17 cellular contexts compared by ENCODE assay signal in the genomic region with DNA sequence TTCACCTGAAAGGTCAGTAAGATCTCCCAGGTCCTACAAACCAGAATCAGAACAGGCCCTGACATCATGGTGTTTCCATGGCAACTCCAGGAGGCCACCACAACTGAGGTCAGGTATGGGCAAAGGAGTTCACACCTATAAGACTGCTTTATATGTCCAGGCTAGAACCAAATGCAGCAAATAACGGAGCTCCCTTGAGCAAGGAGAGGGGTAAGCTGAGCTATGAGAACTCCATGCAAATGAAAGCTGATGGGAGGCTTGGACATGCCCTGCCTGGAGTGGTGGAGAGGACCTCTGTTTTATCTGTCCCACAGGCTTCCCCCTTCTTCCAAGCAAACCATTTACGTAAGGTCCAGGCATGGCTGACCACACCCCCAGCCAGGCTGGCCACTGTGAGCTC.
A peak's percentile ranks its signal among the peaks of the same experiment; 100 is the strongest.
DNase-seq lines count a peak whose midpoint lies in the region; FAIRE-seq and TF ChIP-seq lines count a peak whose summit lies in the region.
"Had no signal": no experiment of that assay in that cellular context is flagged by ENCODE, and none has a peak within 500 bp of the region (broad histone marks: within the 10 kb centered on the region; RNA-seq: fewer than 3 reads in every experiment).

No MANE protein-coding gene starts in this region.

- TF ChIP-seq POLR2A in prostate gland (IDR thresholded peaks at IDR 0.05), result no peak
- no peak for TF ChIP-seq POLR2A in breast epithelium (IDR thresholded peaks at IDR 0.05)

- H3K9me3 ChIP-seq in prostate gland, result no peaks in the 10 kb centered on the region
- H3K9me3 ChIP-seq in breast epithelium, result no peaks in the 10 kb centered on the region
- H3K9me3 ChIP-seq: BLaER1, Caco-2 had no signal

- no peak for DNase-seq in bronchial epithelial cell (ENCODE audit: low read depth)
- DNase-seq in prostate gland (ENCODE audit: low spot score), result no peak
- DNase-seq in NCI-H146 treated with DMSO at 0.1 percent for 48 hours (lab: John Stamatoyannopoulos, UW; ENCODE audit: unreplicated experiment), result no peak
- DNase-seq in stimulated activated CD4-positive, alpha-beta T cell treated with anti-CD3 and anti-CD28 coated beads, Interleukin-4, amount 100 ng/mL, for 1 hour, result no peak
- DNase-seq in breast epithelium (ENCODE audit: low spot score in 2 of 2), result no peak
- DNase-seq: 8988T; Caco-2; CD8-positive, alpha-beta memory T cell; GF-D8; GOT3; H7; HFFc6 had no signal

- H3K4me1 ChIP-seq in prostate gland (replicated peaks) (no peaks in the 10 kb centered on the region), breast epithelium (no peaks in the 10 kb centered on the region)
- H3K4me1 ChIP-seq: Caco-2 had no signal

- FAIRE-seq in bronchial epithelial cell (lab: Jason Lieb, UNC), result peak; percentile 32
- FAIRE-seq: D721Med had no signal

- WGBS in prostate gland, result 53% methylated on average over 2 of the region's 2 CpGs

- H3K36me3 ChIP-seq in bronchial epithelial cell (ENCODE audit: control insufficient read depth, insufficient read depth, low read length), result no peaks in the 10 kb centered on the region
- H3K36me3 ChIP-seq in prostate gland, result no peaks in the 10 kb centered on the region
- no peaks in the 10 kb centered on the region for H3K36me3 ChIP-seq in breast epithelium
- H3K36me3 ChIP-seq: BLaER1 had no signal

- H3K4me3 ChIP-seq in bronchial epithelial cell (ENCODE audit: low read depth, low read length), result no peak overlapping the region
- H3K4me3 ChIP-seq in prostate gland, result no peak overlapping the region
- H3K4me3 ChIP-seq in breast epithelium, result no peak overlapping the region
- H3K4me3 ChIP-seq: BLaER1 had no signal

- TF ChIP-seq CTCF in C4-2B (conservative IDR thresholded peaks at IDR 0.05) (no peak), VCaP (conservative IDR thresholded peaks at IDR 0.05) (no peak), bronchial epithelial cell (IDR thresholded peaks at IDR 0.05; ENCODE audit: insufficient read depth, low read length, severe bottlenecking) (no peak), prostate gland (IDR thresholded peaks at IDR 0.05) (no peak), breast epithelium (IDR thresholded peaks at IDR 0.05) (no peak)

- intact Hi-C loops in prostate gland (cut with DNase I) (no loop called here), breast epithelium (cut with DNase I; ENCODE audit: low total_unique reads) (no loop called here)

- H3K27me3 ChIP-seq in bronchial epithelial cell (ENCODE audit: control insufficient read depth, insufficient read depth, low read length) (no peaks in the 10 kb centered on the region), prostate gland (replicated peaks; ENCODE audit: insufficient read depth) (no peaks in the 10 kb centered on the region), breast epithelium (no peaks in the 10 kb centered on the region)
- H3K27me3 ChIP-seq: BLaER1 had no signal

- H3K27ac ChIP-seq in C4-2B (peak overlapping the region; percentile 20), VCaP (peak overlapping the region; percentile 87), prostate gland (peak overlapping the region; percentile 39 to 55), breast epithelium (no peak overlapping the region)
- H3K27ac ChIP-seq: BLaER1, HL-60 had no signal

Comparison
In these comparisons a context has a peak if more than half of its experiments do, and no peak if none do; other contexts are left out.
1. H3K27ac ChIP-seq: peak in C4-2B (single experiment), VCaP (single experiment) and prostate gland (2 of 2); none in breast epithelium (0 of 2).